In genomic region chr15:90716976-90717821, GRCh38 we compare ENCODE assay signal across 8 cellular contexts. TPM values are rescaled to one million over a fixed set of nuclear protein-coding genes. Genes with fewer than 3 reads are reported as not detected.
DNase-seq lines count a peak whose midpoint lies in the region; ATAC-seq, FAIRE-seq and TF ChIP-seq lines count a peak whose summit lies in the region.

Gene BLM (plus strand): TSS chr15:90717346. CDS start chr15:90747393, 30,047 bp downstream.

- peak within 1 kb of the TSS; percentile 96 for H3K4me3 ChIP-seq in CD4-positive, CD25-positive, alpha-beta regulatory T cell (ENCODE audit: low read depth, low read length)
- H3K4me3 ChIP-seq in HepG2 (replicated peaks in 1 of 3; ENCODE audit: insufficient read depth in 1 of 3, low read depth in 2 of 3, low read length in 3 of 3), result peak within 1 kb of the TSS; percentile 82 to 97 (median 94)

- no peaks in the 10 kb centered on the region for H4K20me1 ChIP-seq in HepG2 (ENCODE audit: insufficient read depth, low read length)

- peak; percentile 93 to 99 (median 96) for DNase-seq in CD4-positive, CD25-positive, alpha-beta regulatory T cell
- peak; percentile 96 for DNase-seq in NCI-H774 (lab: John Stamatoyannopoulos, UW)
- DNase-seq in activated CD4-positive, alpha-beta T cell treated with anti-CD3 and anti-CD28 coated beads, Interleukin-2, amount 50 U/mL, for 4 hours, result peak; percentile 90 to 92
- peak; percentile 94 to 98 for DNase-seq in dermis microvascular lymphatic vessel endothelial cell (ENCODE audit: low read depth in 2 of 2)
- peak; percentile 95 for DNase-seq in HepG2 (ENCODE audit: low spot score)
- peak; percentile 90 for DNase-seq in stimulated activated CD4-positive, alpha-beta T cell treated with anti-CD3 and anti-CD28 coated beads, Interleukin-4, amount 100 ng/mL, for 1 hour

- no peaks in the 10 kb centered on the region for H3K27me3 Mint-ChIP-seq in CD4-positive, CD25-positive, alpha-beta regulatory T cell

- TF ChIP-seq EP300 in HepG2 (IDR thresholded peaks at IDR 0.05; ENCODE audit: low read depth in 2 of 2, low read length in 2 of 2) (no peak), HepG2 (CRISPR knock-in tag; IDR thresholded peaks at IDR 0.05; ENCODE audit: borderline replicate concordance) (no peak)

- in situ Hi-C loops in HepG2 (cut with HindIII; ENCODE audit: extremely low pct_ligation_motif_present, low pct_unique_long_range_greater_than_20kb), result no loop called here

- peak; percentile 67 to 85 for TF ChIP-seq POLR2A in HepG2 (IDR thresholded peaks at IDR 0.05; ENCODE audit: insufficient read depth in 1 of 2, low read depth in 2 of 2, low read length in 2 of 2)

- H3K79me2 ChIP-seq in HepG2 (ENCODE audit: insufficient read depth, low read length), result peaks cover 16% of the 10 kb centered on the region

- H3K4me3 Mint-ChIP-seq in CD4-positive, CD25-positive, alpha-beta regulatory T cell, result peak within 1 kb of the TSS; percentile 95 to 98 (median 98)

- H3K9ac ChIP-seq in HepG2 (ENCODE audit: insufficient read depth, low read depth, low read length), result peak within 1 kb of the TSS; percentile 91

- intact Hi-C loops in HepG2 (cut with micrococcal nuclease; ENCODE audit: unreplicated experiment), result loop anchor here (1.0 kb wide), 1 partner anchor 186 kb away; the partner anchor contains the start of gene MAN2A2

- peak within 1 kb of the TSS; percentile 92 for H3K27ac ChIP-seq in CD4-positive, CD25-positive, alpha-beta regulatory T cell (ENCODE audit: insufficient read depth, low read length, poor library complexity, severe bottlenecking)
- peak within 1 kb of the TSS; percentile 78 for H3K27ac ChIP-seq in HepG2 (ENCODE audit: extremely low read length, insufficient read depth, low read length)

- peaks cover 5% of the 10 kb centered on the region for H3K36me3 Mint-ChIP-seq in CD4-positive, CD25-positive, alpha-beta regulatory T cell

- peak within 1 kb of the TSS; percentile 97 for H2AFZ ChIP-seq in HepG2 (ENCODE audit: low read length)

- peak; percentile 98 for FAIRE-seq in HepG2 (lab: Jason Lieb, UNC)

- no peaks in the 10 kb centered on the region for H3K36me3 ChIP-seq in CD4-positive, CD25-positive, alpha-beta regulatory T cell (ENCODE audit: control insufficient read depth, insufficient read depth, low read length)
- H3K36me3 ChIP-seq in HepG2 (replicated peaks in 1 of 2; ENCODE audit: control insufficient read depth in 1 of 2, insufficient read depth in 2 of 2, low read length in 2 of 2), result no peaks in the 10 kb centered on the region

- H3K27ac Mint-ChIP-seq in CD4-positive, CD25-positive, alpha-beta regulatory T cell, result peak within 1 kb of the TSS; percentile 89 to 97 (median 91)

- no peaks in the 10 kb centered on the region for H3K27me3 ChIP-seq in CD4-positive, CD25-positive, alpha-beta regulatory T cell (ENCODE audit: control insufficient read depth, insufficient read depth, low read length)
- H3K27me3 ChIP-seq in HepG2 (ENCODE audit: control insufficient read depth in 1 of 2, insufficient read depth in 2 of 2, low read length in 2 of 2), result no peaks in the 10 kb centered on the region; a peak in 1 of 5 replicates

- peaks cover 22% of the 10 kb centered on the region for H3K4me1 ChIP-seq in CD4-positive, CD25-positive, alpha-beta regulatory T cell (ENCODE audit: control insufficient read depth, insufficient read depth, low read length, poor library complexity, severe bottlenecking)
- peaks cover 28% of the 10 kb centered on the region for H3K4me1 ChIP-seq in HepG2 (ENCODE audit: insufficient read depth, low read length)

- no peaks in the 10 kb centered on the region for H3K9me3 Mint-ChIP-seq in CD4-positive, CD25-positive, alpha-beta regulatory T cell

- POLR2A ChIA-PET in HepG2 (lab: Yijun Ruan, JAX), result interaction anchor here (0.8 to 1.4 kb wide), 7 partner anchors 50 to 214 kb away, joined by 3 to 9 read pairs (median 3); no protein-coding TSS in a partner anchor

- peak within 1 kb of the TSS; percentile 90 for H3K4me2 ChIP-seq in HepG2 (ENCODE audit: low read depth, low read length)

- peak; percentile 49 for TF ChIP-seq CTCF in HepG2 (CRISPR knock-in tag; IDR thresholded peaks at IDR 0.05)

- CTCF ChIA-PET in HepG2 (lab: Yijun Ruan, JAX; ENCODE audit: low intra/inter-chr PET ratio, low total read pairs), result no interaction called here

- no peak for TF ChIP-seq RAD21 in HepG2 (CRISPR knock-in tag; IDR thresholded peaks at IDR 0.05)

- BruUV-seq in HepG2 (replicated peaks; lab: Mats Ljungman, UMichigan), result no TSS peak

- ATAC-seq in CD4-positive, CD25-positive, alpha-beta regulatory T cell (ENCODE audit: low read depth in 2 of 2), result peak; percentile 99 to 100
- ATAC-seq in GM19395 (IDR thresholded peaks at IDR 0.05; ENCODE audit: unreplicated experiment) (peak; percentile 99), HG03565 (IDR thresholded peaks at IDR 0.05; ENCODE audit: unreplicated experiment) (peak; percentile 98), HepG2 (peak; percentile 99)

- no peaks in the 10 kb centered on the region for H3K9me3 ChIP-seq in CD4-positive, CD25-positive, alpha-beta regulatory T cell (ENCODE audit: control insufficient read depth in 2 of 2, low read length in 2 of 2)
- no peaks in the 10 kb centered on the region for H3K9me3 ChIP-seq in HepG2 (ENCODE audit: low read length)

- peaks cover 17 to 42% (median 26%) of the 10 kb centered on the region in 4 donors for H3K4me1 Mint-ChIP-seq in CD4-positive, CD25-positive, alpha-beta regulatory T cell

- 0% methylated on average over 2 of the region's 65 CpGs for WGBS in HepG2 (ENCODE audit: low lambda C conversion rate)

TF ChIP-seq in HepG2, 621 proteins besides CTCF, POLR2A, EP300 and RAD21 (continues in another document):
- peak; percentile 61; the same call in 1 of the 2 replicates for TF ChIP-seq ZNF280B (CRISPR knock-in tag; IDR thresholded peaks at IDR 0.05; ENCODE audit: borderline replicate concordance)
- TF ChIP-seq ZNF362 (CRISPR knock-in tag; IDR thresholded peaks at IDR 0.05; ENCODE audit: borderline replicate concordance), result no peak
- peak; percentile 30 for TF ChIP-seq YY1 (IDR thresholded peaks at IDR 0.05; ENCODE audit: insufficient read depth, insufficient replicate concordance, low read depth, low read length)
- no peak for TF ChIP-seq ADNP (CRISPR knock-in tag; IDR thresholded peaks at IDR 0.05)
- no peak for TF ChIP-seq THRA (CRISPR knock-in tag; IDR thresholded peaks at IDR 0.05; ENCODE audit: borderline replicate concordance)

RNA-seq across cellular contexts. Expression of gene BLM, which starts in this region (rescaled TPM):
- total RNA-seq in CD4-positive, CD25-positive, alpha-beta regulatory T cell, result 12.0 TPM
- 1 to 10 TPM; 6.3 to 7.8 (median 6.7) TPM for polyA plus RNA-seq in CD4-positive, CD25-positive, alpha-beta regulatory T cell
- total RNA-seq in dermis microvascular lymphatic vessel endothelial cell (3.0 and 5.1 TPM in 2 replicates), HepG2 (2016; rRNA removed; fragmentation: Illumina TruSeq; extraction: Trizol) (11.8 and 17.4 TPM in 2 replicates)
- 2.2 and 2.6 TPM in 2 replicates for total RNA-seq in HepG2 (2016; cell fraction: cytosol; rRNA removed; fragmentation: Illumina TruSeq; extraction: Trizol; ENCODE audit: low read depth)
- total RNA-seq in HepG2 (2016; cell fraction: insoluble cytoplasmic fraction; rRNA removed; fragmentation: Illumina TruSeq; extraction: Trizol), result 10.5 and 15.0 TPM in 2 replicates
- total RNA-seq in HepG2 (2016; cell fraction: membrane; rRNA removed; fragmentation: Illumina TruSeq; extraction: Trizol), result 3.6 and 3.8 TPM in 2 replicates
- 12.3 and 13.7 TPM in 2 replicates for total RNA-seq in HepG2 (2016; cell fraction: nucleus; rRNA removed; fragmentation: Illumina TruSeq; extraction: Trizol)
- polyA plus RNA-seq in HepG2 (2011; rRNA removed), result 2.8 and 5.1 TPM in 2 replicates
- 1.1 and 1.5 TPM in 2 replicates for polyA plus RNA-seq in HepG2 (2011; cell fraction: cytosol; rRNA removed)
- 2.3 and 2.9 TPM in 2 replicates for polyA plus RNA-seq in HepG2 (2011; cell fraction: nucleus; rRNA removed)
- polyA plus RNA-seq in HepG2 (2012), result 0.87 and 4.0 TPM in 2 replicates
- polyA plus RNA-seq in HepG2 (2016; cell fraction: cytosol; fragmentation: Illumina TruSeq; extraction: Trizol; ENCODE audit: low read depth), result 0.60 and 0.83 TPM in 2 replicates
- 14.9 and 15.0 TPM in 2 replicates for polyA plus RNA-seq in HepG2 (2016; cell fraction: insoluble cytoplasmic fraction; fragmentation: Illumina TruSeq; extraction: Trizol; ENCODE audit: low read depth)
- polyA plus RNA-seq in HepG2 (2016; cell fraction: membrane; fragmentation: Illumina TruSeq; extraction: Trizol; ENCODE audit: low read depth), result 1.5 and 1.7 TPM in 2 replicates
- 15.5 and 15.9 TPM in 2 replicates for polyA plus RNA-seq in HepG2 (2016; cell fraction: nucleus; fragmentation: Illumina TruSeq; extraction: Trizol; ENCODE audit: insufficient read depth, low read depth)
- polyA minus RNA-seq in HepG2 (2011; rRNA and poly(A)+ RNA removed; ENCODE audit: low replicate concordance), result 4.0 and 28.3 TPM in 2 replicates
- polyA minus RNA-seq in HepG2 (2011; cell fraction: cytosol; rRNA and poly(A)+ RNA removed), result 2.6 and 3.3 TPM in 2 replicates
- polyA minus RNA-seq in HepG2 (2011; cell fraction: nucleus; rRNA and poly(A)+ RNA removed), result 4.2 and 5.9 TPM in 2 replicates

Comparison
In these comparisons a context has a peak if more than half of its experiments do, and no peak if none do; other contexts are left out.
1. Peak in every context shown above with its lines: DNase-seq, ATAC-seq, H3K4me3 ChIP-seq and H3K27ac ChIP-seq.